ENCODE assay signal across 27 cellular contexts in the genomic region with DNA sequence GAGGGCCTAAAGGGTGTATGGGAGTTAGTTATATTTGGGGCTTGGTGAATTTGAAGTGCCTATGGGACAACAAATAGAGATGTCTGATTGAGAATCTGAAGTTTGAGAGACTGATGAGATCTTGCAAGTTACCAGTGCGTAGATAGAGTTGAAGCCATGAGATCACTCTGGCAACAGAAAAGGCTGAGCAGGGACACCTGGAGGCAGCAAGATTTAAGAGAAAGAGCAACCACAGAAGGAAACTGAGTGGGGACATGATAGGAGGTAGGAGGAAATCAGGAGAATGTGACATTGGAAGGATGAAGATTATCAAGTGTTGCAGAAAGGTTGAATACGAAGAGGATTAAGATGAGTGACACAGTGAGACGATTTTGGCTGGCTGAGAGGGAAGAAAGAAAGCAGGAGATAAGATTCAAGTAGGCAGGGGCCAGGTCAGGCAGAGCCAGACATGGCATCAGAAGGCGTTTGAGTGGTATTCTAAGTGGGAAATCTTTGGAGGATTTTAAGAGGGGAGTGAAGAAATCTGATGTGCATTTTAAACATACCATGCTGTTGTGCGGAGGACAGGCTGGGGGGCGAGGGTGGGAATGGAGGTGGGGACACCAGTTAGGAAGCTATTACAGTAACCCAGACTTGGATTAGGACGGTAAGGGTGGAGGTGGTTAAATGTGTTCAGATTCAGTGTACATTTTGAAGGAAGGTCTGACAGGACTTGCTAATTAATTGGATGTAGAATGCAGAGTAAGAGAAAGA. TPM values are rescaled to one million over a fixed set of nuclear protein-coding genes. Genes with fewer than 3 reads are reported as not detected.
"Had no signal": no experiment of that assay in that cellular context is flagged by ENCODE, and none has a peak within 500 bp of the region (broad histone marks: within the 10 kb centered on the region; RNA-seq: fewer than 3 reads in every experiment).

No MANE protein-coding gene starts in this region.

- ATAC-seq: activated T-cell treated with anti-CD3 and anti-CD28 coated beads, Interleukin-2, amount 50 U/mL, for 72 hours; foreskin keratinocyte; left colon; right cardiac atrium; stimulated activated naive CD8-positive, alpha-beta T cell treated with anti-CD3 and anti-CD28 coated beads, Interleukin-15, amount 100 ng/mL, for 72 hours had no signal

- H3K9me3 ChIP-seq: prostate gland, suprapubic skin had no signal

- H3K36me3 Mint-ChIP-seq: activated naive CD8-positive, alpha-beta T cell treated with anti-CD3 and anti-CD28 coated beads for 36 hours had no signal

- FAIRE-seq: colon had no signal

- DNase-seq: activated CD8-positive, alpha-beta memory T cell treated with anti-CD3 and anti-CD28 coated beads for 24 hours; activated naive CD4-positive, alpha-beta T cell; activated naive CD8-positive, alpha-beta T cell treated with anti-CD3 and anti-CD28 coated beads for 36 hours; activated T-cell treated with anti-CD3 and anti-CD28 coated beads, Interleukin-2, amount 50 U/mL, for 72 hours; amniotic stem cell; caudate nucleus; dorsolateral prefrontal cortex; foreskin keratinocyte; hypothalamus; islet precursor cell; left colon; occipital lobe; right cardiac atrium; stimulated activated CD4-positive, alpha-beta T cell treated with anti-CD3 and anti-CD28 coated beads, Interleukin-4, amount 100 ng/mL, for 1 hour; stimulated activated naive CD8-positive, alpha-beta T cell treated with anti-CD3 and anti-CD28 coated beads, Interleukin-15, amount 100 ng/mL, for 72 hours; SW 1271; trophoblast cell had no signal

- H3K4me1 ChIP-seq: foreskin keratinocyte, prostate gland had no signal

- H3K27me3 ChIP-seq: dorsolateral prefrontal cortex, foreskin keratinocyte, suprapubic skin had no signal

- H3K27me3 Mint-ChIP-seq: activated naive CD8-positive, alpha-beta T cell treated with anti-CD3 and anti-CD28 coated beads for 36 hours; stimulated activated naive CD8-positive, alpha-beta T cell treated with anti-CD3 and anti-CD28 coated beads, Interleukin-15, amount 100 ng/mL, for 72 hours had no signal

- H3K27ac Mint-ChIP-seq: activated naive CD8-positive, alpha-beta T cell treated with anti-CD3 and anti-CD28 coated beads for 36 hours; activated T-cell treated with anti-CD3 and anti-CD28 coated beads, Interleukin-2, amount 50 U/mL, for 72 hours had no signal

- H3K4me3 Mint-ChIP-seq: activated naive CD8-positive, alpha-beta T cell treated with anti-CD3 and anti-CD28 coated beads for 36 hours; activated T-cell treated with anti-CD3 and anti-CD28 coated beads, Interleukin-2, amount 50 U/mL, for 72 hours; stimulated activated naive CD8-positive, alpha-beta T cell treated with anti-CD3 and anti-CD28 coated beads, Interleukin-15, amount 100 ng/mL, for 72 hours had no signal

- H3K4me2 ChIP-seq: smooth muscle cell had no signal

- H3K9me3 Mint-ChIP-seq: activated naive CD8-positive, alpha-beta T cell treated with anti-CD3 and anti-CD28 coated beads for 36 hours; activated T-cell treated with anti-CD3 and anti-CD28 coated beads, Interleukin-2, amount 50 U/mL, for 72 hours; stimulated activated naive CD8-positive, alpha-beta T cell treated with anti-CD3 and anti-CD28 coated beads, Interleukin-15, amount 100 ng/mL, for 72 hours had no signal

- H3K4me3 ChIP-seq: dorsolateral prefrontal cortex, lung, prostate gland, smooth muscle cell, suprapubic skin had no signal

- H3K36me3 ChIP-seq: prostate gland, suprapubic skin had no signal

- H3K27ac ChIP-seq: dorsolateral prefrontal cortex, epithelial cell of prostate, foreskin keratinocyte, prostate gland, suprapubic skin had no signal

RNA-seq across cellular contexts. Expression of a gene that starts 3.0 kb away (rescaled TPM):
- total RNA-seq: activated naive CD8-positive, alpha-beta T cell treated with anti-CD3 and anti-CD28 coated beads for 36 hours; activated T-cell treated with anti-CD3 and anti-CD28 coated beads, Interleukin-2, amount 50 U/mL, for 72 hours; fibroblast of lung; foreskin keratinocyte; occipital lobe; prostate gland; smooth muscle cell; suprapubic skin; T-helper 2 cell treated with Interferon-gamma antibody and Interleukin-4, amounts not matched to agents 100 ng/mL and 5 ng/mL, for 36 hours had no signal
- polyA plus RNA-seq: fibroblast of lung, foreskin keratinocyte, neural cell, smooth muscle cell had no signal

RNA-seq across cellular contexts. Expression of a gene that starts 33.8 kb away (rescaled TPM):
- total RNA-seq: fibroblast of lung, foreskin keratinocyte had no signal
- polyA plus RNA-seq: foreskin keratinocyte, neural cell had no signal

RNA-seq across cellular contexts. Expression of a gene that starts 49.2 kb away (rescaled TPM):
- total RNA-seq: activated naive CD8-positive, alpha-beta T cell treated with anti-CD3 and anti-CD28 coated beads for 36 hours; fibroblast of lung; myocyte; occipital lobe; right cardiac atrium; T-helper 2 cell treated with Interferon-gamma antibody and Interleukin-4, amounts not matched to agents 100 ng/mL and 5 ng/mL, for 36 hours had no signal
- polyA plus RNA-seq: fibroblast of lung, neural cell had no signal
